ENCODE assay signal across 8 cellular contexts in genomic region chr2:73233154-73233931, GRCh38. TPM values are rescaled to one million over a fixed set of nuclear protein-coding genes. Genes with fewer than 3 reads are reported as not detected.
A peak's percentile ranks its signal among the peaks of the same experiment; 100 is the strongest.
DNase-seq lines count a peak whose midpoint lies in the region; ATAC-seq and TF ChIP-seq lines count a peak whose summit lies in the region.

PRADC1 (minus strand) TSS chr2:73233239; CDS start chr2:73233160, 79 bp downstream.

- peak within 1 kb of the TSS; percentile 96 to 99 for H3K4me3 Mint-ChIP-seq in effector memory CD8-positive, alpha-beta T cell

- ATAC-seq in effector memory CD8-positive, alpha-beta T cell (replicated peaks): peak; percentile 78

- peaks cover 29% of the 10 kb centered on the region for H3K36me3 Mint-ChIP-seq in effector memory CD8-positive, alpha-beta T cell (ENCODE audit: insufficient read depth)

- peak within 1 kb of the TSS; percentile 97 to 98 for H3K27ac Mint-ChIP-seq in effector memory CD8-positive, alpha-beta T cell

- H3K4me1 Mint-ChIP-seq in effector memory CD8-positive, alpha-beta T cell (ENCODE audit: low read depth in 2 of 2): peaks cover 28 to 33% of the 10 kb centered on the region in 2 donors

- no peak for TF ChIP-seq CTCF in GM20000 (IDR thresholded peaks at IDR 0.05; ENCODE audit: extremely low read depth, missing control alignments)

- DNase-seq in CMK (ENCODE audit: low read depth) (peak; percentile 98), GM20000 (ENCODE audit: low spot score) (peak; percentile 98), HT-29 (ENCODE audit: low spot score) (peak; percentile 98), NOMO-1 (lab: John Stamatoyannopoulos, UW; ENCODE audit: unreplicated experiment in 2 of 2) (peak; percentile 99 to 100), medulla oblongata (ENCODE audit: extremely low spot score) (peak; percentile 100)
- DNase-seq in activated CD8-positive, alpha-beta memory T cell treated with anti-CD3 and anti-CD28 coated beads for 4 hours (ENCODE audit: low read depth in 2 of 2): peak; percentile 85 to 91
- DNase-seq in effector memory CD8-positive, alpha-beta T cell: peak; percentile 88 to 93 (median 90)
- peak; percentile 90 for DNase-seq in stimulated activated CD8-positive, alpha-beta memory T cell treated with anti-CD3 and anti-CD28 coated beads, Interleukin-12 subunit alpha, Interleukin-12 subunit beta, amount 100 ng/mL, for 1 hour (ENCODE audit: low read depth)

- no peaks in the 10 kb centered on the region for H3K9me3 Mint-ChIP-seq in effector memory CD8-positive, alpha-beta T cell

- H3K27me3 Mint-ChIP-seq in effector memory CD8-positive, alpha-beta T cell: no peaks in the 10 kb centered on the region

RNA-seq across cellular contexts. Expression of gene PRADC1, which starts in this region (rescaled TPM):
- 24.1 and 29.7 TPM in 2 replicates for total RNA-seq in HT-29 (2014; rRNA removed; shearing (Covaris generic))

Comparison
In these comparisons a context has a peak if more than half of its experiments do, and no peak if none do; other contexts are left out.
1. Peak in every context shown above with its lines: DNase-seq and ATAC-seq.